ENCODE assay signal across 21 cellular contexts in genomic region chr4:128974203-128974602, GRCh38.
DNase-seq lines count a peak whose midpoint lies in the region; ATAC-seq and TF ChIP-seq lines count a peak whose summit lies in the region.
"Had no signal": no experiment of that assay in that cellular context is flagged by ENCODE, and none has a peak within 500 bp of the region (broad histone marks: within the 10 kb centered on the region; RNA-seq: fewer than 3 reads in every experiment).

No MANE protein-coding gene starts in this region.

- no peaks in the 10 kb centered on the region; a peak in 1 of 4 replicates for H3K79me1 ChIP-seq in IMR-90 (ENCODE audit: low read depth in 1 of 2, low read length in 2 of 2)

- H4K8ac ChIP-seq in IMR-90 (ENCODE audit: low read depth in 2 of 2, low read length in 2 of 2) = no peak overlapping the region

- H2BK5ac ChIP-seq in IMR-90 (ENCODE audit: low read depth, low read length, poor library complexity, severe bottlenecking) = no peak overlapping the region

- no peak overlapping the region for H2AFZ ChIP-seq in IMR-90 (replicated peaks; ENCODE audit: low read length, poor library complexity)

- H3K9me3 Mint-ChIP-seq in WTC11 = no peaks in the 10 kb centered on the region
- no peaks in the 10 kb centered on the region for H3K9me3 Mint-ChIP-seq in activated naive CD8-positive, alpha-beta T cell treated with anti-CD3 and anti-CD28 coated beads for 36 hours
- H3K9me3 Mint-ChIP-seq: activated naive CD8-positive, alpha-beta T cell treated with anti-CD3 and anti-CD28 coated beads, Interleukin-2, amount 10 ng/mL, durations not matched to agents 7 days and 5 days; CD4-positive, alpha-beta memory T cell; effector memory CD8-positive, alpha-beta T cell had no signal

- CTCF ChIA-PET in IMR-90 (lab: Yijun Ruan, JAX) (interaction anchor here (0.5 to 1.6 kb wide), 2 partner anchors 10 to 177 kb away, joined by 3 read pairs; no protein-coding TSS in a partner anchor), WTC11 (lab: Charles Lee) (no interaction called here)

- ATAC-seq in IMR-90 (ENCODE audit: low read depth) (peak; percentile 69), WTC11 (no peak), HG03378 (IDR thresholded peaks at IDR 0.05; ENCODE audit: unreplicated experiment) (no peak)
- ATAC-seq: effector memory CD8-positive, alpha-beta T cell; gastrocnemius medialis had no signal

- no peak overlapping the region for H3K27ac ChIP-seq in IMR-90 (ENCODE audit: insufficient read depth, low read length)
- no peak overlapping the region for H3K27ac ChIP-seq in WERI-Rb-1
- H3K27ac ChIP-seq: gastrocnemius medialis, left ventricle myocardium inferior, prostate gland had no signal

- H3K9me3 ChIP-seq in IMR-90 (ENCODE audit: control insufficient read depth, insufficient read depth, low read length) = no peaks in the 10 kb centered on the region
- no peaks in the 10 kb centered on the region for H3K9me3 ChIP-seq in WERI-Rb-1 (ENCODE audit: severe bottlenecking)
- H3K9me3 ChIP-seq: gastrocnemius medialis, left ventricle myocardium inferior, prostate gland had no signal

- H3K4me3 ChIP-seq in AG10803 (ENCODE audit: low read length) = no peak overlapping the region
- no peak overlapping the region for H3K4me3 ChIP-seq in IMR-90 (ENCODE audit: insufficient read depth, low read depth, low read length)
- H3K4me3 ChIP-seq in WERI-Rb-1 (ENCODE audit: low read depth, low read length) = no peak overlapping the region
- H3K4me3 ChIP-seq: gastrocnemius medialis, left ventricle myocardium inferior, prostate gland had no signal

- no peak for TF ChIP-seq POLR2A in IMR-90 (IDR thresholded peaks at IDR 0.05; ENCODE audit: low read depth, low read length)

- H2BK20ac ChIP-seq in IMR-90 (ENCODE audit: low read depth, low read length) = no peak overlapping the region

- H3K4me1 Mint-ChIP-seq in WTC11 = no peaks in the 10 kb centered on the region
- H3K4me1 Mint-ChIP-seq in activated naive CD8-positive, alpha-beta T cell treated with anti-CD3 and anti-CD28 coated beads for 36 hours = no peaks in the 10 kb centered on the region
- H3K4me1 Mint-ChIP-seq: activated naive CD8-positive, alpha-beta T cell treated with anti-CD3 and anti-CD28 coated beads, Interleukin-2, amount 10 ng/mL, durations not matched to agents 7 days and 5 days; CD4-positive, alpha-beta memory T cell had no signal

- H3K9ac ChIP-seq in IMR-90 (ENCODE audit: low read depth, low read length) = no peak overlapping the region

- no peaks in the 10 kb centered on the region for H3K9me1 ChIP-seq in IMR-90 (ENCODE audit: insufficient read depth, low read length)

- H3K36me3 ChIP-seq in IMR-90 (ENCODE audit: control insufficient read depth, insufficient read depth, low read length) (no peaks in the 10 kb centered on the region), WERI-Rb-1 (peaks cover 3% of the 10 kb centered on the region; the same call in 1 of the 2 replicates)
- H3K36me3 ChIP-seq: prostate gland had no signal

- TF ChIP-seq CTCF in AG10803 (conservative IDR thresholded peaks at IDR 0.05; ENCODE audit: low read length) = no peak
- TF ChIP-seq CTCF in IMR-90 (conservative IDR thresholded peaks at IDR 0.05; ENCODE audit: low read depth, low read length) = no peak
- TF ChIP-seq CTCF in WTC11 (IDR thresholded peaks at IDR 0.05) = no peak
- no peak for TF ChIP-seq CTCF in WERI-Rb-1 (IDR thresholded peaks at IDR 0.05; ENCODE audit: low read depth, low read length)

- no peak overlapping the region for H3K4ac ChIP-seq in IMR-90 (ENCODE audit: low read depth, low read length)

- in situ Hi-C loops in IMR-90 (cut with MboI; ENCODE audit: low sequenced_read_pairs) = no loop called here

- no peak overlapping the region for H3K56ac ChIP-seq in IMR-90 (ENCODE audit: extremely low read depth, insufficient read depth, low read length)

- H3K4me1 ChIP-seq in IMR-90 (ENCODE audit: control insufficient read depth, insufficient read depth, low read length) = peaks cover 4% of the 10 kb centered on the region
- H3K4me1 ChIP-seq: gastrocnemius medialis, left ventricle myocardium inferior, prostate gland had no signal

- dilution Hi-C loops in IMR-90 (cut with HindIII; ENCODE audit: low sequenced_read_pairs, unreplicated experiment) = no loop called here

- DNase-seq in AG10803 (ENCODE audit: low read depth) (peak; percentile 1), IMR-90 (peak; percentile 25), WTC11 (ENCODE audit: low spot score) (no peak), fibroblast of peridontal ligament (ENCODE audit: extremely low read depth) (peak; percentile 29), WERI-Rb-1 (no peak)
- no peak for DNase-seq in activated CD8-positive, alpha-beta memory T cell treated with anti-CD3 and anti-CD28 coated beads, Interleukin-2, amount 50 U/mL, for 48 hours
- DNase-seq in activated naive CD8-positive, alpha-beta T cell treated with anti-CD3 and anti-CD28 coated beads for 36 hours = no peak
- DNase-seq: activated CD4-positive, alpha-beta T cell treated with anti-CD3 and anti-CD28 coated beads, Interleukin-2, amount 50 U/mL, for 48 hours; activated naive CD8-positive, alpha-beta T cell treated with anti-CD3 and anti-CD28 coated beads, Interleukin-2, amount 10 ng/mL, durations not matched to agents 7 days and 5 days; activated T-cell treated with anti-CD3 and anti-CD28 coated beads, Interleukin-2, amount 50 U/mL, for 1 hour; CD4-positive, alpha-beta memory T cell; effector memory CD8-positive, alpha-beta T cell; gastrocnemius medialis; left ventricle myocardium inferior; NCI-H774; RPMI8226; small intestine; stimulated activated CD4-positive, alpha-beta T cell treated with anti-CD3 and anti-CD28 coated beads, Interleukin-4, amount 100 ng/mL, for 4 hours; stimulated activated CD8-positive, alpha-beta memory T cell treated with anti-CD3 and anti-CD28 coated beads, Interleukin-4, amount 100 ng/mL, for 48 hours had no signal

- no peak overlapping the region for H2AK9ac ChIP-seq in IMR-90 (replicated peaks; ENCODE audit: low read depth, low read length, poor library complexity)

- no peak overlapping the region for H3K14ac ChIP-seq in IMR-90 (replicated peaks; ENCODE audit: low read depth, low read length)

- no peaks in the 10 kb centered on the region for H4K20me1 ChIP-seq in IMR-90 (ENCODE audit: insufficient read depth, low read length)

- no peak overlapping the region for H3K18ac ChIP-seq in IMR-90 (ENCODE audit: low read depth, low read length)

- H4K91ac ChIP-seq in IMR-90 (ENCODE audit: insufficient read depth, low read depth, low read length) = no peak overlapping the region

- POLR2A ChIA-PET in IMR-90 (lab: Charles Lee; ENCODE audit: unreplicated experiment) = no interaction called here
- POLR2A ChIA-PET in WTC11 (lab: Charles Lee) = no interaction called here

- no peaks in the 10 kb centered on the region for H3K36me3 Mint-ChIP-seq in WTC11
- peaks cover 2% of the 10 kb centered on the region for H3K36me3 Mint-ChIP-seq in activated naive CD8-positive, alpha-beta T cell treated with anti-CD3 and anti-CD28 coated beads for 36 hours

- H3K4me3 Mint-ChIP-seq in WTC11 = no peak overlapping the region
- no peak overlapping the region for H3K4me3 Mint-ChIP-seq in activated naive CD8-positive, alpha-beta T cell treated with anti-CD3 and anti-CD28 coated beads for 36 hours
- H3K4me3 Mint-ChIP-seq: activated naive CD8-positive, alpha-beta T cell treated with anti-CD3 and anti-CD28 coated beads, Interleukin-2, amount 10 ng/mL, durations not matched to agents 7 days and 5 days; CD4-positive, alpha-beta memory T cell; effector memory CD8-positive, alpha-beta T cell had no signal

- TF ChIP-seq RAD21 in IMR-90 (IDR thresholded peaks at IDR 0.05; ENCODE audit: low read length) = no peak

- intact Hi-C loops in IMR-90 (cut with micrococcal nuclease) = loop anchor here (5.0 kb wide), 1 partner anchor 82 kb away; no protein-coding TSS in a partner anchor

- no peak overlapping the region for H3K23ac ChIP-seq in IMR-90 (ENCODE audit: low read depth, low read length)

- no peak overlapping the region for H4K5ac ChIP-seq in IMR-90 (ENCODE audit: low read depth, low read length)

- no peaks in the 10 kb centered on the region for H3K27me3 Mint-ChIP-seq in WTC11 (ENCODE audit: low read depth)
- H3K27me3 Mint-ChIP-seq in activated naive CD8-positive, alpha-beta T cell treated with anti-CD3 and anti-CD28 coated beads for 36 hours = no peaks in the 10 kb centered on the region
- H3K27me3 Mint-ChIP-seq: activated naive CD8-positive, alpha-beta T cell treated with anti-CD3 and anti-CD28 coated beads, Interleukin-2, amount 10 ng/mL, durations not matched to agents 7 days and 5 days; CD4-positive, alpha-beta memory T cell; effector memory CD8-positive, alpha-beta T cell had no signal

- WGBS in IMR-90 (ENCODE audit: extremely low coverage in 2 of 2, insufficient read length in 1 of 2), 2 experiments = no CpG with 5 or more reads among the region's 2 CpGs

- H2AK5ac ChIP-seq in IMR-90 (ENCODE audit: low read depth, low read length) = no peak overlapping the region

- no peak overlapping the region for H2BK120ac ChIP-seq in IMR-90 (ENCODE audit: low read depth, low read length)

- no peak overlapping the region for H2BK15ac ChIP-seq in IMR-90 (ENCODE audit: low read depth, low read length)

- H3K27ac Mint-ChIP-seq in WTC11 = peak overlapping the region; percentile 63; the same call in 1 of the 2 replicates
- no peak overlapping the region for H3K27ac Mint-ChIP-seq in activated naive CD8-positive, alpha-beta T cell treated with anti-CD3 and anti-CD28 coated beads for 36 hours
- H3K27ac Mint-ChIP-seq: activated naive CD8-positive, alpha-beta T cell treated with anti-CD3 and anti-CD28 coated beads, Interleukin-2, amount 10 ng/mL, durations not matched to agents 7 days and 5 days; CD4-positive, alpha-beta memory T cell; effector memory CD8-positive, alpha-beta T cell had no signal

- no peak overlapping the region for H3K4me2 ChIP-seq in IMR-90 (ENCODE audit: low read depth, low read length)

- H3K27me3 ChIP-seq in IMR-90 (ENCODE audit: control insufficient read depth, insufficient read depth, low read length) (no peaks in the 10 kb centered on the region), WERI-Rb-1 (ENCODE audit: insufficient read depth, low read depth, severe bottlenecking) (no peaks in the 10 kb centered on the region)
- H3K27me3 ChIP-seq: gastrocnemius medialis had no signal

- BruUV-seq in IMR-90 (replicated peaks; lab: Mats Ljungman, UMichigan) = no TSS peak

TF ChIP-seq in IMR-90, 13 proteins besides CTCF, POLR2A, EP300 and RAD21 (continues in another document):
- no peak for TF ChIP-seq BHLHE40 (IDR thresholded peaks at IDR 0.05; ENCODE audit: low read depth, low read length)
- TF ChIP-seq MXI1 (IDR thresholded peaks at IDR 0.05; ENCODE audit: borderline replicate concordance, low read depth, low read length) = no peak
- TF ChIP-seq MAFK (IDR thresholded peaks at IDR 0.05; ENCODE audit: low read depth, low read length) = no peak
- TF ChIP-seq CHD1 (IDR thresholded peaks at IDR 0.05; ENCODE audit: low read depth, low read length) = no peak

TF ChIP-seq in WTC11, 78 proteins besides CTCF, POLR2A, EP300 and RAD21 (continues in another document):
- TF ChIP-seq ZNF263 (CRISPR knock-in tag; IDR thresholded peaks at IDR 0.05; ENCODE audit: low read depth) = no peak

Comparison
In these comparisons a context has a peak if more than half of its experiments do, and no peak if none do; other contexts are left out.
1. DNase-seq: peak in AG10803 (single experiment), IMR-90 (single experiment) and fibroblast of peridontal ligament (single experiment); none in WTC11 (single experiment), WERI-Rb-1 (single experiment), activated CD8-positive, alpha-beta memory T cell treated with anti-CD3 and anti-CD28 coated beads, Interleukin-2, amount 50 U/mL, for 48 hours (single experiment) and activated naive CD8-positive, alpha-beta T cell treated with anti-CD3 and anti-CD28 coated beads for 36 hours (single experiment).